Comparison of ENCODE assay signal across 8 cellular contexts in the genomic region with DNA sequence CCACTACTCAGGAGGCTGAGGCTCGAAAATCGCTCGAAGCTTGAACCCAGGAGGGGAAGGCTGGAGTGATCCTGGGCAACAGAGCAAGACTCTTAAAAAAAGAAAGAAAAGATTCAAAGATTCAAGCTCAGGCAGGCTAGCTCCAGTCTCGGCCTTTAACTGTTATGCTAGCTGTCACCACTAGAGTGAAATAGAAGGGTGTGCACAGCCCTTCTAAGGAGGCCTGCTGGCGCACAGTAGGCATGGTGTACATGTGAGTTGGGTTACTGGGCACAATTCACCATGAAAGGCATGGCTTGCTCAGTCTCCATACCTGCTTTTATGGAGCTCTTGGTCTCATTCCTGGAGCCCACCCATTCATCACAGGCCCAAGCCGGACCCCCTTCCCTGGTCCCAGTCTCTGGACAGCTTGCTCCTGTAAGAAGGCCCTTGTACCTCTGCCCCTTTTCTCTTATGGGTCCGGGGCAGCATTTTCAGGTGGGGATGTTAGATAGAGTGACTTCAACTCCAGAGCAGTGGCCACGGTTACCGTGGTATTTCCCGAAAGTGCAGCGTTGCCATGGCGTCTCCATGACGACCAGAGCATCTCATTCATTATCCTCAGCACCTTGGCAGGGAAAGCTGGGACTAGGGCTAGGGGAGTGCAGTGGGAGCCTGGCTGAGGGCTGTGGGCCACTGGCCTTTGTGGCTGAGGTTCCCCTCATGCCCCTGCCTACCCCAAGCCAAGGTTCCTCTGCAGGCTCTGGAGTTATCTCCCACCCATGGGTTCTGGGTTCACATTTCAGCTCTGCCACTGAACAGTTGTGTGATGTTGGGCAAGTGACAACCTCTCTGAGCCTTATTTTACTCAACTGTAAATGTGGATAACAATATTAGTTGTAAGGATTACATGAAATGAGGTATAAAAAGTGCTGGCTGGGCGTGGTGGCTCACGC. TPM values are rescaled to one million over a fixed set of nuclear protein-coding genes. Genes with fewer than 3 reads are reported as not detected.
DNase-seq lines count a peak whose midpoint lies in the region; ATAC-seq, FAIRE-seq and TF ChIP-seq lines count a peak whose summit lies in the region.

No MANE protein-coding gene starts in this region.

- H3K9me3 ChIP-seq in suprapubic skin = no peaks in the 10 kb centered on the region

- no peak for TF ChIP-seq POLR2A in suprapubic skin (IDR thresholded peaks at IDR 0.05)

- H3K27me3 ChIP-seq in suprapubic skin = no peaks in the 10 kb centered on the region

- H3K27ac ChIP-seq in suprapubic skin = peak overlapping the region; percentile 81

- no peak for ATAC-seq in activated T-cell treated with anti-CD3 and anti-CD28 coated beads, Interleukin-2, amount 50 U/mL, for 4 hours

- WGBS in suprapubic skin = 87% methylated on average over 14 of the region's 15 CpGs

- no peak overlapping the region for H3K4me3 ChIP-seq in fibroblast of mammary gland (ENCODE audit: control insufficient read depth, low read depth, low read length)
- no peak overlapping the region for H3K4me3 ChIP-seq in suprapubic skin

- H3K4me3 Mint-ChIP-seq in activated CD4-positive, alpha-beta T cell treated with anti-CD3 and anti-CD28 coated beads, Interleukin-2, amount 10 ng/mL, durations not matched to agents 24 days and 14 days = no peak overlapping the region
- H3K4me3 Mint-ChIP-seq in activated T-cell treated with anti-CD3 and anti-CD28 coated beads, Interleukin-2, amount 50 U/mL, for 4 hours = no peak overlapping the region

- TF ChIP-seq EP300 in suprapubic skin (IDR thresholded peaks at IDR 0.05) = no peak

- no peak for FAIRE-seq in GM19239 (lab: Jason Lieb, UNC)

- no peak overlapping the region for H3K27ac Mint-ChIP-seq in activated CD4-positive, alpha-beta T cell treated with anti-CD3 and anti-CD28 coated beads, Interleukin-2, amount 10 ng/mL, durations not matched to agents 24 days and 14 days

- peaks cover 84% of the 10 kb centered on the region for H3K4me1 ChIP-seq in suprapubic skin

- no peaks in the 10 kb centered on the region for H3K36me3 ChIP-seq in suprapubic skin

- H3K9me3 Mint-ChIP-seq in activated CD4-positive, alpha-beta T cell treated with anti-CD3 and anti-CD28 coated beads, Interleukin-2, amount 10 ng/mL, durations not matched to agents 24 days and 14 days = no peaks in the 10 kb centered on the region
- H3K9me3 Mint-ChIP-seq in activated T-cell treated with anti-CD3 and anti-CD28 coated beads, Interleukin-2, amount 50 U/mL, for 4 hours = no peaks in the 10 kb centered on the region

- no peaks in the 10 kb centered on the region for H3K27me3 Mint-ChIP-seq in activated CD4-positive, alpha-beta T cell treated with anti-CD3 and anti-CD28 coated beads, Interleukin-2, amount 10 ng/mL, durations not matched to agents 24 days and 14 days
- no peaks in the 10 kb centered on the region for H3K27me3 Mint-ChIP-seq in activated T-cell treated with anti-CD3 and anti-CD28 coated beads, Interleukin-2, amount 50 U/mL, for 4 hours (ENCODE audit: low read depth)

- H3K4me1 Mint-ChIP-seq in activated CD4-positive, alpha-beta T cell treated with anti-CD3 and anti-CD28 coated beads, Interleukin-2, amount 10 ng/mL, durations not matched to agents 24 days and 14 days = no peaks in the 10 kb centered on the region
- H3K4me1 Mint-ChIP-seq in activated T-cell treated with anti-CD3 and anti-CD28 coated beads, Interleukin-2, amount 50 U/mL, for 4 hours (ENCODE audit: low read depth) = no peaks in the 10 kb centered on the region

- H3K36me3 Mint-ChIP-seq in activated CD4-positive, alpha-beta T cell treated with anti-CD3 and anti-CD28 coated beads, Interleukin-2, amount 10 ng/mL, durations not matched to agents 24 days and 14 days (ENCODE audit: low read depth) = no peaks in the 10 kb centered on the region
- H3K36me3 Mint-ChIP-seq in activated T-cell treated with anti-CD3 and anti-CD28 coated beads, Interleukin-2, amount 50 U/mL, for 4 hours (ENCODE audit: insufficient read depth) = no peaks in the 10 kb centered on the region

- intact Hi-C loops in activated CD4-positive, alpha-beta T cell treated with anti-CD3 and anti-CD28 coated beads, Interleukin-2, amount 10 ng/mL, durations not matched to agents 24 days and 14 days (cut with micrococcal nuclease) = no loop called here

- peak; percentile 59 for DNase-seq in activated CD4-positive, alpha-beta T cell treated with anti-CD3 and anti-CD28 coated beads, Interleukin-2, amount 10 ng/mL, durations not matched to agents 24 days and 14 days
- DNase-seq in activated CD4-positive, alpha-beta T cell treated with anti-CD3 and anti-CD28 coated beads, Interleukin-2, amount 50 U/mL, for 4 hours = no peak
- DNase-seq in RPMI7951 (ENCODE audit: low read depth) (peak; percentile 31), fibroblast of mammary gland (ENCODE audit: low read depth) (peak; percentile 26), suprapubic skin (ENCODE audit: low spot score in 2 of 2) (no peak), GM19239 (ENCODE audit: insufficient read length, low spot score) (no peak), globus pallidus (ENCODE audit: low spot score) (no peak)
- no peak for DNase-seq in activated T-cell treated with anti-CD3 and anti-CD28 coated beads, Interleukin-2, amount 50 U/mL, for 4 hours

- peak; percentile 13 for TF ChIP-seq CTCF in fibroblast of mammary gland (conservative IDR thresholded peaks at IDR 0.05; ENCODE audit: control insufficient read depth, insufficient read depth, low read depth, low read length)
- no peak for TF ChIP-seq CTCF in suprapubic skin (IDR thresholded peaks at IDR 0.05)

RNA-seq across cellular contexts. Expression of gene NDST1, which starts 5.7 kb away (rescaled TPM):
- 2.8 and 3.9 TPM in 2 replicates for total RNA-seq in activated CD4-positive, alpha-beta T cell treated with anti-CD3 and anti-CD28 coated beads, Interleukin-2, amount 10 ng/mL, durations not matched to agents 24 days and 14 days
- total RNA-seq in RPMI7951 (2014; rRNA removed; shearing (Covaris generic)) = 18.5 and 21.3 TPM in 2 replicates
- total RNA-seq in suprapubic skin = 100 to 1,000 TPM in 3 of 4 donors, 10 to 100 TPM in 1; 94.6 to 157 (median 134) TPM
- total RNA-seq in activated T-cell treated with anti-CD3 and anti-CD28 coated beads, Interleukin-2, amount 50 U/mL, for 4 hours = 1 to 10 TPM; 5.0 to 8.0 (median 5.6) TPM

Comparison
In these comparisons a context has a peak if more than half of its experiments do, and no peak if none do; other contexts are left out.
1. DNase-seq: peak in activated CD4-positive, alpha-beta T cell treated with anti-CD3 and anti-CD28 coated beads, Interleukin-2, amount 10 ng/mL, durations not matched to agents 24 days and 14 days (single experiment), RPMI7951 (single experiment) and fibroblast of mammary gland (single experiment); none in activated CD4-positive, alpha-beta T cell treated with anti-CD3 and anti-CD28 coated beads, Interleukin-2, amount 50 U/mL, for 4 hours (0 of 2), suprapubic skin (0 of 2), GM19239 (single experiment), activated T-cell treated with anti-CD3 and anti-CD28 coated beads, Interleukin-2, amount 50 U/mL, for 4 hours (single experiment) and globus pallidus (single experiment).